In genomic region chr5:124736111-124736813, GRCh38 we compare ENCODE assay signal across 10 cellular contexts. TPM values are rescaled to one million over a fixed set of nuclear protein-coding genes. Genes with fewer than 3 reads are reported as not detected.
DNase-seq lines count a peak whose midpoint lies in the region; ATAC-seq and TF ChIP-seq lines count a peak whose summit lies in the region.
"Had no signal": no experiment of that assay in that cellular context is flagged by ENCODE, and none has a peak within 500 bp of the region (broad histone marks: within the 10 kb centered on the region; RNA-seq: fewer than 3 reads in every experiment).

No MANE protein-coding gene starts in this region.

- H3K36me3 Mint-ChIP-seq in activated CD4-positive, alpha-beta T cell treated with anti-CD3 and anti-CD28 coated beads, Interleukin-2, amount 10 ng/mL, durations not matched to agents 24 days and 14 days (ENCODE audit: low read depth): no peaks in the 10 kb centered on the region
- H3K36me3 Mint-ChIP-seq in activated T-cell treated with anti-CD3 and anti-CD28 coated beads, Interleukin-2, amount 50 U/mL, for 72 hours (ENCODE audit: insufficient read depth in 2 of 2): no peaks in the 10 kb centered on the region

- peaks cover 13% of the 10 kb centered on the region for H3K27me3 Mint-ChIP-seq in activated CD4-positive, alpha-beta T cell treated with anti-CD3 and anti-CD28 coated beads, Interleukin-2, amount 10 ng/mL, durations not matched to agents 24 days and 14 days
- peaks cover 51% of the 10 kb centered on the region for H3K27me3 Mint-ChIP-seq in activated T-cell treated with anti-CD3 and anti-CD28 coated beads, Interleukin-2, amount 50 U/mL, for 72 hours (ENCODE audit: low read depth)

- intact Hi-C loops in activated CD4-positive, alpha-beta T cell treated with anti-CD3 and anti-CD28 coated beads, Interleukin-2, amount 10 ng/mL, durations not matched to agents 24 days and 14 days (cut with micrococcal nuclease): no loop called here

- H3K4me3 ChIP-seq in DOHH2 (ENCODE audit: low read length): peak overlapping the region; percentile 77
- peak overlapping the region; percentile 5 for H3K4me3 ChIP-seq in fibroblast of mammary gland (ENCODE audit: control insufficient read depth, low read depth, low read length)
- H3K4me3 ChIP-seq in rectal smooth muscle tissue (ENCODE audit: low read length): no peak overlapping the region

- H3K4me1 ChIP-seq in DOHH2 (ENCODE audit: control insufficient read depth, low read length) (peaks cover 100% of the 10 kb centered on the region), rectal smooth muscle tissue (ENCODE audit: control insufficient read depth, insufficient read depth, low read length) (peaks cover 21% of the 10 kb centered on the region)

- no peak overlapping the region for H3K4me3 Mint-ChIP-seq in activated CD4-positive, alpha-beta T cell treated with anti-CD3 and anti-CD28 coated beads, Interleukin-2, amount 10 ng/mL, durations not matched to agents 24 days and 14 days
- H3K4me3 Mint-ChIP-seq in activated T-cell treated with anti-CD3 and anti-CD28 coated beads, Interleukin-2, amount 50 U/mL, for 72 hours: no peak overlapping the region
- H3K4me3 Mint-ChIP-seq: activated T-cell treated with anti-CD3 and anti-CD28 coated beads, Interleukin-2, amount 50 U/mL, for 4 hours had no signal

- no peaks in the 10 kb centered on the region for H3K9me3 ChIP-seq in DOHH2 (ENCODE audit: control insufficient read depth, insufficient read depth, low read length)

- H4K20me1 ChIP-seq in DOHH2 (ENCODE audit: control insufficient read depth, insufficient read depth, low read depth, low read length): no peaks in the 10 kb centered on the region

- H3F3A ChIP-seq in DOHH2 (ENCODE audit: control insufficient read depth, insufficient read depth): peaks cover 40% of the 10 kb centered on the region

- TF ChIP-seq CTCF in DOHH2 (IDR thresholded peaks at IDR 0.05; ENCODE audit: low read depth, low read length, poor library complexity, severe bottlenecking) (no peak), fibroblast of mammary gland (conservative IDR thresholded peaks at IDR 0.05; ENCODE audit: control insufficient read depth, insufficient read depth, low read depth, low read length) (no peak)

- no peaks in the 10 kb centered on the region for H3K9me2 ChIP-seq in DOHH2 (replicated peaks; ENCODE audit: control insufficient read depth, low read length)

- peak overlapping the region; percentile 75 for H3K4me2 ChIP-seq in DOHH2 (ENCODE audit: low read length)

- DNase-seq in RPMI7951 (ENCODE audit: low read depth) (peak; percentile 79), fibroblast of mammary gland (ENCODE audit: low read depth) (peak; percentile 90), NCI-H1092 (lab: John Stamatoyannopoulos, UW) (no peak), NK-92 (lab: John Stamatoyannopoulos, UW; ENCODE audit: unreplicated experiment) (no peak)
- no peak for DNase-seq in activated CD4-positive, alpha-beta T cell treated with anti-CD3 and anti-CD28 coated beads, Interleukin-2, amount 10 ng/mL, durations not matched to agents 24 days and 14 days
- DNase-seq in activated T-cell treated with anti-CD3 and anti-CD28 coated beads, Interleukin-2, amount 50 U/mL, for 72 hours: no peak
- DNase-seq: activated T-cell treated with anti-CD3 and anti-CD28 coated beads, Interleukin-2, amount 50 U/mL, for 4 hours; stimulated activated CD4-positive, alpha-beta T cell treated with anti-CD3 and anti-CD28 coated beads, Interleukin-15, amount 100 ng/mL, for 24 hours had no signal

- no peaks in the 10 kb centered on the region for H3K27me3 ChIP-seq in DOHH2 (ENCODE audit: control insufficient read depth, low read length)
- no peaks in the 10 kb centered on the region for H3K27me3 ChIP-seq in rectal smooth muscle tissue (ENCODE audit: control insufficient read depth, insufficient read depth, low read length)

- H3K9ac ChIP-seq in rectal smooth muscle tissue (ENCODE audit: low read length): no peak overlapping the region

- H3K79me2 ChIP-seq in DOHH2 (ENCODE audit: control insufficient read depth, low read length): peaks cover 96% of the 10 kb centered on the region

- ATAC-seq in activated T-cell treated with anti-CD3 and anti-CD28 coated beads, Interleukin-2, amount 50 U/mL, for 72 hours (replicated peaks in 1 of 2): no peak
- ATAC-seq: activated T-cell treated with anti-CD3 and anti-CD28 coated beads, Interleukin-2, amount 50 U/mL, for 4 hours had no signal

- H3K9me3 Mint-ChIP-seq in activated CD4-positive, alpha-beta T cell treated with anti-CD3 and anti-CD28 coated beads, Interleukin-2, amount 10 ng/mL, durations not matched to agents 24 days and 14 days: no peaks in the 10 kb centered on the region
- H3K9me3 Mint-ChIP-seq in activated T-cell treated with anti-CD3 and anti-CD28 coated beads, Interleukin-2, amount 50 U/mL, for 72 hours: no peaks in the 10 kb centered on the region

- H3K36me3 ChIP-seq in DOHH2 (ENCODE audit: control insufficient read depth, low read length): no peaks in the 10 kb centered on the region; the same call in 1 of the 2 replicates
- H3K36me3 ChIP-seq in rectal smooth muscle tissue (ENCODE audit: control insufficient read depth, insufficient read depth, low read length): no peaks in the 10 kb centered on the region

- no peaks in the 10 kb centered on the region for H3K4me1 Mint-ChIP-seq in activated CD4-positive, alpha-beta T cell treated with anti-CD3 and anti-CD28 coated beads, Interleukin-2, amount 10 ng/mL, durations not matched to agents 24 days and 14 days
- no peaks in the 10 kb centered on the region for H3K4me1 Mint-ChIP-seq in activated T-cell treated with anti-CD3 and anti-CD28 coated beads, Interleukin-2, amount 50 U/mL, for 72 hours (ENCODE audit: low read depth)

- peak overlapping the region; percentile 98 for H3K27ac ChIP-seq in DOHH2 (ENCODE audit: low read depth, low read length)
- peak overlapping the region; percentile 34 for H3K27ac ChIP-seq in rectal smooth muscle tissue (ENCODE audit: low read depth, low read length)

- H3K27ac Mint-ChIP-seq in activated CD4-positive, alpha-beta T cell treated with anti-CD3 and anti-CD28 coated beads, Interleukin-2, amount 10 ng/mL, durations not matched to agents 24 days and 14 days: no peak overlapping the region
- H3K27ac Mint-ChIP-seq in activated T-cell treated with anti-CD3 and anti-CD28 coated beads, Interleukin-2, amount 50 U/mL, for 72 hours: no peak overlapping the region

RNA-seq across cellular contexts. Expression of gene ZNF608, which starts 10.2 kb away (rescaled TPM):
- 15.9 TPM in 2 replicates for total RNA-seq in RPMI7951 (2014; rRNA removed; shearing (Covaris generic))
- total RNA-seq in activated CD4-positive, alpha-beta T cell treated with anti-CD3 and anti-CD28 coated beads, Interleukin-2, amount 10 ng/mL, durations not matched to agents 24 days and 14 days: not detected in 2 replicates
- total RNA-seq in activated T-cell treated with anti-CD3 and anti-CD28 coated beads, Interleukin-2, amount 50 U/mL, for 72 hours: under 1 TPM in 1 of 2 donors, not detected in 1; 0.05 TPM

Comparison
In these comparisons a context has a peak if more than half of its experiments do, and no peak if none do; other contexts are left out.
1. DNase-seq: peak in RPMI7951 (single experiment) and fibroblast of mammary gland (single experiment); none in activated CD4-positive, alpha-beta T cell treated with anti-CD3 and anti-CD28 coated beads, Interleukin-2, amount 10 ng/mL, durations not matched to agents 24 days and 14 days (single experiment), NCI-H1092 (single experiment), activated T-cell treated with anti-CD3 and anti-CD28 coated beads, Interleukin-2, amount 50 U/mL, for 72 hours (0 of 2) and NK-92 (single experiment).
2. RNA of gene ZNF608, which starts 10.2 kb away (total RNA-seq): 15.9 TPM in RPMI7951; 0.05 TPM in activated T-cell treated with anti-CD3 and anti-CD28 coated beads, Interleukin-2, amount 50 U/mL, for 72 hours and not detected in activated CD4-positive, alpha-beta T cell treated with anti-CD3 and anti-CD28 coated beads, Interleukin-2, amount 10 ng/mL, durations not matched to agents 24 days and 14 days; every median in the first group is over 10 times any median in the second.